Comparison of ENCODE assay signal across 8 cellular contexts in genomic region chr10:35336084-35336831, GRCh38. TPM values are rescaled to one million over a fixed set of nuclear protein-coding genes. Genes with fewer than 3 reads are reported as not detected.
DNase-seq lines count a peak whose midpoint lies in the region; ATAC-seq and TF ChIP-seq lines count a peak whose summit lies in the region.

Gene CCNY (plus strand): TSS chr10:35336509. CDS start chr10:35337054, 545 bp downstream.

- H3K9ac ChIP-seq in colonic mucosa (ENCODE audit: low read depth in 2 of 2, low read length in 2 of 2) = peak within 1 kb of the TSS; percentile 78 to 89

- peaks cover 10% of the 10 kb centered on the region for H3K4me1 ChIP-seq in colonic mucosa

- DNase-seq in NCI-H1436 (lab: John Stamatoyannopoulos, UW) = peak; percentile 64
- DNase-seq in NCI-H1436 treated with DMSO at 0.1 percent for 48 hours (lab: John Stamatoyannopoulos, UW) = no peak
- DNase-seq in NCI-H1694 treated with DMSO at 0.1 percent for 48 hours (lab: John Stamatoyannopoulos, UW) = peak; percentile 21
- DNase-seq in activated CD4-positive, alpha-beta T cell treated with anti-CD3 and anti-CD28 coated beads for 48 hours = peak; percentile 81
- peak; percentile 89 for DNase-seq in colonic mucosa
- peak; percentile 85 for DNase-seq in left lobe of liver (ENCODE audit: low spot score)
- peak; percentile 72 for DNase-seq in stimulated activated CD4-positive, alpha-beta T cell treated with anti-CD3 and anti-CD28 coated beads, Interleukin-2, amount 100 ng/mL, for 4 hours (ENCODE audit: low read depth)

- TF ChIP-seq CTCF in colonic mucosa (IDR thresholded peaks at IDR 0.05) = no peak

- peak within 1 kb of the TSS; percentile 91 for H3K4me3 ChIP-seq in colonic mucosa

- ATAC-seq in HG02840 (IDR thresholded peaks at IDR 0.05; ENCODE audit: low FRiP score, unreplicated experiment) (peak; percentile 55), left lobe of liver (peak; percentile 92)

- no peaks in the 10 kb centered on the region for H3K27me3 ChIP-seq in colonic mucosa

- H3K36me3 ChIP-seq in colonic mucosa = no peaks in the 10 kb centered on the region

- H3K27ac ChIP-seq in colonic mucosa = peak within 1 kb of the TSS; percentile 64

- no peaks in the 10 kb centered on the region for H3K9me3 ChIP-seq in colonic mucosa

- intact Hi-C loops in colonic mucosa (cut with DNase I) = no loop called here

RNA-seq across cellular contexts. Expression of gene CCNY, which starts in this region (rescaled TPM):
- total RNA-seq in colonic mucosa (10 to 100 TPM; 43.5 to 68.6 TPM), left lobe of liver (48.4 TPM)
